In genomic region chr18:32968228-32968627, GRCh38 we compare ENCODE assay signal across 8 cellular contexts.
"Had no signal": no experiment of that assay in that cellular context is flagged by ENCODE, and none has a peak within 500 bp of the region (broad histone marks: within the 10 kb centered on the region; RNA-seq: fewer than 3 reads in every experiment).

No MANE protein-coding gene starts in this region.

- H3K4me3 ChIP-seq: GM23338, HAP-1, K562 had no signal

- ATAC-seq: GM23338, HCT116, HepG2, K562 had no signal

- H3K36me3 ChIP-seq: HAP-1 had no signal

- DNase-seq: HFFc6, KG1 had no signal

- H3K27ac ChIP-seq: HL-60 had no signal

- H3K4me1 ChIP-seq: HAP-1 had no signal

- H3K9me3 ChIP-seq: HAP-1 had no signal

- H3K4me2 ChIP-seq: GM23338 had no signal
